ENCODE assay signal across 30 cellular contexts in the genomic region with DNA sequence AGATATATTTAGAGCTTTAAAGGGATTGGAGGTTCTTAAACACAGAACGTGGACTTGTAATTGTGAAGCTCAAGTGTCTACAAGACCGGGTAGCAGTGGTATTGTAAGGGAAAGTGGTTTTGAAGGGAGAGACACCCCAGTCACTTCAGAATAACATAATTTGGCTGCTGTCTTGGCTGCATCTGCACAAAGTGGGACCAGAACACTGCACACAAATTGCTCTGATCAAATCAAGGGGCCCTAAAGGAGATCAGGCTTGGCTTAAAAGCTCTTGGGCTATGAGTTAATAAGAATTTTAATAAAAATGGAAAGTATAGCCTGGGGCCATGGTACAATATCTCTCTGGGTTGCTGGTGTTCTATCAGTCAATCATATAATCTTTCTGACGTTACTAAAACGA.
"Had no signal": no experiment of that assay in that cellular context is flagged by ENCODE, and none has a peak within 500 bp of the region (broad histone marks: within the 10 kb centered on the region; RNA-seq: fewer than 3 reads in every experiment).

No MANE protein-coding gene starts in this region.

- H3K79me2 ChIP-seq: hepatocyte had no signal

- H3K4me3 ChIP-seq: breast epithelium, cardiac muscle cell, colonic mucosa, esophagus squamous epithelium, gastroesophageal sphincter, heart right ventricle, hepatocyte had no signal

- DNase-seq: activated CD4-positive, alpha-beta memory T cell treated with anti-CD3 and anti-CD28 coated beads, Interleukin-2, amount 10 ng/mL, durations not matched to agents 7 days and 5 days; activated CD4-positive, alpha-beta T cell treated with anti-CD3 and anti-CD28 coated beads for 1 hour; activated CD4-positive, alpha-beta T cell treated with anti-CD3 and anti-CD28 coated beads for 4 hours; activated CD4-positive, alpha-beta T cell treated with anti-CD3 and anti-CD28 coated beads, Interleukin-2, amount 10 ng/mL, durations not matched to agents 7 days and 5 days; activated CD4-positive, alpha-beta T cell treated with anti-CD3 and anti-CD28 coated beads, Interleukin-2, amount 50 U/mL, for 4 hours; activated CD8-positive, alpha-beta memory T cell treated with anti-CD3 and anti-CD28 coated beads, Interleukin-2, amount 50 U/mL, for 48 hours; activated effector memory CD4-positive, alpha-beta T cell treated with Interleukin-2 at 50 U/mL for 16 hours; activated gamma-delta T cell treated with Interleukin-2 at 50 U/mL for 16 hours; activated naive CD4-positive, alpha-beta T cell treated with anti-CD3 and anti-CD28 coated beads, Interleukin-2, amount 50 U/mL, for 16 hours; activated naive CD4-positive, alpha-beta T cell treated with Interleukin-2 at 50 U/mL for 16 hours; activated T-cell treated with anti-CD3 and anti-CD28 coated beads for 4 hours; activated T-cell treated with anti-CD3 and anti-CD28 coated beads, Interleukin-2, amount 50 U/mL, for 24 hours; activated T-cell treated with anti-CD3 and anti-CD28 coated beads, Interleukin-2, amount 50 U/mL, for 72 hours; amygdala; aorta; central memory CD4-positive, alpha-beta T cell; cerebellar nuclear complex; colonic mucosa; effector CD8-positive, alpha-beta T cell; esophagus squamous epithelium; foreskin melanocyte; heart right ventricle; T-helper 2 cell had no signal

- H3K36me3 Mint-ChIP-seq: brain had no signal

- H3K9me3 ChIP-seq: breast epithelium, colonic mucosa, esophagus squamous epithelium, gastroesophageal sphincter, heart right ventricle had no signal

- H3K27me3 Mint-ChIP-seq: activated naive CD8-positive, alpha-beta T cell; activated T-cell treated with anti-CD3 and anti-CD28 coated beads, Interleukin-2, amount 50 U/mL, for 24 hours; brain had no signal

- H3K27ac ChIP-seq: breast epithelium, cardiac muscle cell, colonic mucosa, epithelial cell of prostate, esophagus squamous epithelium, gastroesophageal sphincter, heart right ventricle, hepatocyte had no signal

- H3K27me3 ChIP-seq: breast epithelium, colonic mucosa, esophagus squamous epithelium, gastroesophageal sphincter, heart right ventricle, hepatocyte had no signal

- H3K4me2 ChIP-seq: hepatocyte had no signal

- ATAC-seq: activated T-cell treated with anti-CD3 and anti-CD28 coated beads, Interleukin-2, amount 50 U/mL, for 72 hours; gastroesophageal sphincter; heart right ventricle had no signal

- H3K27ac Mint-ChIP-seq: activated CD4-positive, alpha-beta memory T cell treated with anti-CD3 and anti-CD28 coated beads, Interleukin-2, amount 10 ng/mL, durations not matched to agents 7 days and 5 days; activated CD4-positive, alpha-beta T cell treated with anti-CD3 and anti-CD28 coated beads, Interleukin-2, amount 10 ng/mL, durations not matched to agents 7 days and 5 days; activated naive CD8-positive, alpha-beta T cell; activated T-cell treated with anti-CD3 and anti-CD28 coated beads, Interleukin-2, amount 50 U/mL, for 24 hours; activated T-cell treated with anti-CD3 and anti-CD28 coated beads, Interleukin-2, amount 50 U/mL, for 72 hours had no signal

- H3K9me3 Mint-ChIP-seq: activated CD4-positive, alpha-beta memory T cell treated with anti-CD3 and anti-CD28 coated beads, Interleukin-2, amount 10 ng/mL, durations not matched to agents 7 days and 5 days; activated T-cell treated with anti-CD3 and anti-CD28 coated beads, Interleukin-2, amount 50 U/mL, for 24 hours; activated T-cell treated with anti-CD3 and anti-CD28 coated beads, Interleukin-2, amount 50 U/mL, for 72 hours had no signal

- H3K4me1 ChIP-seq: breast epithelium, colonic mucosa, gastroesophageal sphincter had no signal

- H3K4me3 Mint-ChIP-seq: activated CD4-positive, alpha-beta memory T cell treated with anti-CD3 and anti-CD28 coated beads, Interleukin-2, amount 10 ng/mL, durations not matched to agents 7 days and 5 days; activated CD4-positive, alpha-beta T cell treated with anti-CD3 and anti-CD28 coated beads, Interleukin-2, amount 10 ng/mL, durations not matched to agents 7 days and 5 days; activated naive CD8-positive, alpha-beta T cell; activated T-cell treated with anti-CD3 and anti-CD28 coated beads, Interleukin-2, amount 50 U/mL, for 24 hours; activated T-cell treated with anti-CD3 and anti-CD28 coated beads, Interleukin-2, amount 50 U/mL, for 72 hours; brain had no signal

- H3K36me3 ChIP-seq: breast epithelium, cardiac muscle cell, colonic mucosa, esophagus squamous epithelium, gastroesophageal sphincter, heart right ventricle had no signal

- H2AFZ ChIP-seq: hepatocyte had no signal
